Comparison of ENCODE assay signal across 21 cellular contexts in the genomic region with DNA sequence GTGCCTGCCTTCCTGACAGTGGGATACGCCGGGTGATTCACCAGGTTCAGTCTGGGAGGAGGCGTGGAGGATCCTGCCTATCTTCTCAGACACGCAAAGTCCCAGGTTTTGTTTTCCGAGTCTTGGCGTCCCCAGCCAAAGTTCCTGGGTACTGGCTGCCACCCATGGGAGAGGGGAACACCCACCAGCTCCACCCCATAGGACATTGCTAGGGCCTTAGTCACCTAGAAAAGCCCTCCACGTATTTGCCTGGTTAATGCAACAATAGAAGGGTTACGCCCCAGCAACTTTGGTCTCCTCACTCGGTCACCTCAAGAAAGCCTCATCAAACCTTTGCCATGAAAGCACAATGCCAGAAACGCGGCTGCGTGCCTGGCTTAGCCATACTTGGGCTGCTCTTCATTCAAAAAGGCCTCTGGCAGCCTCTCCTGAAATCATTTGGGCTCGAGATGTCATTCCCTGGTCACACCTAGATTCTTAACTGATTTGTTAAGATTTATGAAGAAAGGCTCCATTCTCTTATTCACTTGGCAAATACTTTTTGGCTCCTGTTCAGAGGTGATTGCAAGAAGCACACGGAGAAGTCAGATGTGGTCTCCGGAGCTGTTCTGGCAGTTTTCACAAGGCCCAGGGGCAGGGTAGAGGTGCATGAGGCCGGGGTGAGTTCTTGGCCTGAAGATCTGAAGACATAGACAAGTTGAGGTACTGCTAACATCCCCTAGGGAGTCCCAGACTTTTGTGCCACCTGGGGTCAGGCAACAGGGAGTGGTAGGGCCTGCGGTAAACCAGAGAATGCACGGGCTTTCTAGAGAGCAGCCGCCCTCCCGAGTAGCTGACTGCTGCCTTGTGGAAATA. TPM values are rescaled to one million over a fixed set of nuclear protein-coding genes. Genes with fewer than 3 reads are reported as not detected.
DNase-seq lines count a peak whose midpoint lies in the region; ATAC-seq and TF ChIP-seq lines count a peak whose summit lies in the region.
"Had no signal": no experiment of that assay in that cellular context is flagged by ENCODE, and none has a peak within 500 bp of the region (broad histone marks: within the 10 kb centered on the region; RNA-seq: fewer than 3 reads in every experiment).

No MANE protein-coding gene starts in this region.

- BruUV-seq in HCT116 (replicated peaks; lab: Mats Ljungman, UMichigan): TSS peak; percentile 92

- peaks cover 13% of the 10 kb centered on the region for H3K4me1 Mint-ChIP-seq in endodermal cell
- H3K4me1 Mint-ChIP-seq: memory B cell, nephron progenitor cell, T-helper 17 cell had no signal

- H3K27ac ChIP-seq in HCT116 (ENCODE audit: low read depth, low read length) (peak overlapping the region; percentile 56), SJSA1 (peak overlapping the region; percentile 32; the same call in 1 of the 2 replicates), thyroid gland (peak overlapping the region; percentile 46 to 84 (median 52)), right lobe of liver (no peak overlapping the region), endodermal cell (ENCODE audit: low read depth, low read length) (no peak overlapping the region)

- POLR2A ChIA-PET in HCT116 (lab: Charles Lee): no interaction called here

- WGBS in thyroid gland, 2 donors: 52 to 58% methylated on average over 18 to 20 of the region's 20 CpGs
- WGBS in right lobe of liver (ENCODE audit: insufficient coverage, low coverage, low lambda C conversion rate, missing lambda C conversion rate): 73% methylated on average over 11 of the region's 20 CpGs
- WGBS in endodermal cell (ENCODE audit: insufficient coverage in 1 of 2, insufficient read length in 1 of 2), 2 experiments: 90 to 91% methylated on average over 16 to 20 of the region's 20 CpGs

- intact Hi-C loops in HCT116 (cut with micrococcal nuclease): loop anchor here (2.0 kb wide), 1 partner anchor 56 kb away; no protein-coding TSS in a partner anchor
- intact Hi-C loops in thyroid gland (cut with DNase I): no loop called here
- intact Hi-C loops in right lobe of liver (cut with DNase I): no loop called here

- ATAC-seq in HCT116: peak; percentile 90
- ATAC-seq in right lobe of liver: no peak
- ATAC-seq: activated CD4-positive, CD25-positive, alpha-beta regulatory T cell treated with anti-CD3 and anti-CD28 coated beads, Interleukin-2, amount 50 U/mL, for 24 hours; T-helper 17 cell had no signal

- H3K9me3 Mint-ChIP-seq in endodermal cell: peaks cover 3% of the 10 kb centered on the region
- H3K9me3 Mint-ChIP-seq: HFFc6, memory B cell, nephron progenitor cell had no signal

- no peak overlapping the region for H3K27ac Mint-ChIP-seq in endodermal cell
- H3K27ac Mint-ChIP-seq: HFFc6, memory B cell, nephron progenitor cell, T-helper 17 cell had no signal

- H3K27me3 ChIP-seq in HCT116 (ENCODE audit: insufficient read depth, low read length): no peaks in the 10 kb centered on the region
- 0 out of 2 replicates have a peak, but pooled peaks cover 5% of the 10 kb centered on the region for H3K27me3 ChIP-seq in SJSA1 (replicated peaks)
- no peaks in the 10 kb centered on the region for H3K27me3 ChIP-seq in thyroid gland
- H3K27me3 ChIP-seq in right lobe of liver: no peaks in the 10 kb centered on the region
- H3K27me3 ChIP-seq in endodermal cell (ENCODE audit: control insufficient read depth, insufficient read depth, low read length, poor library complexity, severe bottlenecking): peaks cover 6% of the 10 kb centered on the region

- DNase-seq in HCT116 (ENCODE audit: low read depth, low spot score) (peak; percentile 73), SJSA1 (ENCODE audit: low read depth in 1 of 2, low spot score in 2 of 2) (peak; percentile 4 to 53), iPS-NIHi11 (ENCODE audit: low spot score) (peak; percentile 15), thyroid gland (peak; percentile 74 to 80), NCI-H1048 (lab: John Stamatoyannopoulos, UW) (no peak), right lobe of liver (no peak), endodermal cell (no peak)
- no peak for DNase-seq in activated CD8-positive, alpha-beta memory T cell treated with anti-CD3 and anti-CD28 coated beads for 24 hours
- DNase-seq: activated effector memory CD4-positive, alpha-beta T cell treated with Interleukin-2 at 50 U/mL for 16 hours; amniotic stem cell; BE2C; HFFc6; KBM-7; NCI-H1105; NCI-H2171 treated with DMSO at 0.1 percent for 48 hours; nephron progenitor cell; Right ventricle myocardium superior; substantia nigra; T-helper 17 cell had no signal

- no peaks in the 10 kb centered on the region for H3K9me3 ChIP-seq in HCT116 (ENCODE audit: control insufficient read depth in 1 of 2, insufficient read depth in 1 of 2, low read depth in 1 of 2, low read length in 2 of 2)
- no peaks in the 10 kb centered on the region for H3K9me3 ChIP-seq in SJSA1 (replicated peaks)
- H3K9me3 ChIP-seq in thyroid gland: no peaks in the 10 kb centered on the region
- no peaks in the 10 kb centered on the region for H3K9me3 ChIP-seq in right lobe of liver
- no peaks in the 10 kb centered on the region for H3K9me3 ChIP-seq in endodermal cell (ENCODE audit: control insufficient read depth, low read length)
- H3K9me3 ChIP-seq: BE2C had no signal

- H3K36me3 Mint-ChIP-seq in endodermal cell (ENCODE audit: low read depth): no peaks in the 10 kb centered on the region
- H3K36me3 Mint-ChIP-seq: memory B cell had no signal

- H4K20me1 ChIP-seq in HCT116 (ENCODE audit: insufficient read depth): no peaks in the 10 kb centered on the region

- H3K4me1 ChIP-seq in HCT116 (ENCODE audit: control insufficient read depth in 1 of 2, insufficient read depth in 2 of 2, low read length in 2 of 2): peaks cover 13 to 27% of the 10 kb centered on the region in 2 experiments
- peaks cover 5% of the 10 kb centered on the region for H3K4me1 ChIP-seq in SJSA1 (replicated peaks)
- peaks cover 21 to 35% of the 10 kb centered on the region in 2 donors for H3K4me1 ChIP-seq in thyroid gland
- no peaks in the 10 kb centered on the region for H3K4me1 ChIP-seq in right lobe of liver
- peaks cover 5% of the 10 kb centered on the region for H3K4me1 ChIP-seq in endodermal cell (ENCODE audit: control insufficient read depth, insufficient read depth, low read length)
- H3K4me1 ChIP-seq: BE2C had no signal

- CTCF ChIA-PET in HCT116 (lab: Charles Lee): no interaction called here

- peak overlapping the region; percentile 85 for H3K4me2 ChIP-seq in HCT116 (ENCODE audit: low read length)

- H3K36me3 ChIP-seq in HCT116 (ENCODE audit: control insufficient read depth in 1 of 2, insufficient read depth in 2 of 2, low read length in 2 of 2): no peaks in the 10 kb centered on the region
- H3K36me3 ChIP-seq in SJSA1: no peaks in the 10 kb centered on the region
- no peaks in the 10 kb centered on the region for H3K36me3 ChIP-seq in thyroid gland
- no peaks in the 10 kb centered on the region for H3K36me3 ChIP-seq in right lobe of liver
- no peaks in the 10 kb centered on the region for H3K36me3 ChIP-seq in endodermal cell (ENCODE audit: control insufficient read depth, insufficient read depth, low read length)
- H3K36me3 ChIP-seq: BE2C had no signal

- H3K9ac ChIP-seq in HCT116 (ENCODE audit: low read length) (peak overlapping the region; percentile 51), endodermal cell (ENCODE audit: extremely low read depth, low read length, poor library complexity, severe bottlenecking) (no peak overlapping the region)

- peak overlapping the region; percentile 85 for H2AFZ ChIP-seq in HCT116 (ENCODE audit: low read depth, low read length, poor library complexity, severe bottlenecking)

- H3K4me3 ChIP-seq in HCT116 (replicated peaks in 1 of 2; ENCODE audit: low read depth in 1 of 2, low read length in 2 of 2) (peak overlapping the region; percentile 22 to 54), SJSA1 (no peak overlapping the region), thyroid gland (replicated peaks in 1 of 3) (no peak overlapping the region), right lobe of liver (no peak overlapping the region), endodermal cell (ENCODE audit: low read length) (no peak overlapping the region)

- TF ChIP-seq POLR2A in HCT116 (IDR thresholded peaks at IDR 0.05; ENCODE audit: borderline replicate concordance, extremely low read depth, insufficient read depth, insufficient read length): no peak
- TF ChIP-seq POLR2A in thyroid gland (IDR thresholded peaks at IDR 0.05): no peak
- no peak for TF ChIP-seq POLR2A in right lobe of liver (IDR thresholded peaks at IDR 0.05)

- no peaks in the 10 kb centered on the region for H3K9me2 ChIP-seq in HCT116 (ENCODE audit: insufficient read depth)

- H3K79me2 ChIP-seq in HCT116 (ENCODE audit: insufficient read depth, low read length): no peaks in the 10 kb centered on the region

- no peak overlapping the region for H3K4me3 Mint-ChIP-seq in endodermal cell
- H3K4me3 Mint-ChIP-seq: HFFc6, memory B cell, nephron progenitor cell, T-helper 17 cell had no signal

- TF ChIP-seq CTCF in HCT116 (IDR thresholded peaks at IDR 0.05 in 2 of 3, conservative IDR thresholded peaks at IDR 0.05 in 1 of 3; ENCODE audit: borderline replicate concordance in 1 of 3, insufficient read depth in 1 of 3, low read depth in 2 of 3, low read length in 2 of 3) (no peak), thyroid gland (IDR thresholded peaks at IDR 0.05) (no peak), right lobe of liver (IDR thresholded peaks at IDR 0.05) (no peak), endodermal cell (conservative IDR thresholded peaks at IDR 0.05) (no peak)

- peaks cover 30% of the 10 kb centered on the region for H3K27me3 Mint-ChIP-seq in endodermal cell (ENCODE audit: insufficient read depth)

- no peak; the same call in 1 of the 2 replicates for TF ChIP-seq RAD21 in HCT116 (IDR thresholded peaks at IDR 0.05; ENCODE audit: low read depth)

- RAD21 ChIA-PET in HCT116 (lab: Charles Lee; ENCODE audit: low non-redundant PET in 1 of 2, low total read pairs in 2 of 2, uncharacterized antibody in 2 of 2, unreplicated experiment in 2 of 2): interaction anchor here in 1 of 2 experiments (0.5 kb wide), 1 partner anchor 41 kb away, joined by 3 read pairs; no protein-coding TSS in a partner anchor

TF ChIP-seq in HCT116, 20 proteins besides CTCF, POLR2A, EP300 and RAD21 (continues in another document):
- no peak for TF ChIP-seq SRF (IDR thresholded peaks at IDR 0.05; ENCODE audit: low read depth)
- TF ChIP-seq ELF1 (IDR thresholded peaks at IDR 0.05; ENCODE audit: borderline replicate concordance, low read depth): no peak
- TF ChIP-seq FOSL1 (IDR thresholded peaks at IDR 0.05; ENCODE audit: low read depth): peak; percentile 75
- TF ChIP-seq JUND (IDR thresholded peaks at IDR 0.05): peak; percentile 60; the same call in 1 of the 2 replicates
- TF ChIP-seq, protein P1, sequence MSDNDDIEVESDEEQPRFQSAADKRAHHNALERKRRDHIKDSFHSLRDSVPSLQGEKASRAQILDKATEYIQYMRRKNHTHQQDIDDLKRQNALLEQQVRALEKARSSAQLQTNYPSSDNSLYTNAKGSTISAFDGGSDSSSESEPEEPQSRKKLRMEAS (IDR thresholded peaks at IDR 0.05): peak; percentile 12; the same call in 1 of the 2 replicates

RNA-seq across cellular contexts. Expression of gene ZNF133, which starts 35.5 kb away (rescaled TPM):
- total RNA-seq in HCT116 (2021; ENCODE audit: unreplicated experiment) (9.3 TPM), thyroid gland (10 to 100 TPM; 14.8 to 17.3 (median 15.9) TPM), right lobe of liver (1 to 10 TPM; 2.5 to 6.1 (median 4.8) TPM), endodermal cell (10 to 100 TPM; 16.7 to 22.9 TPM)
- 9.3 TPM in 2 replicates for polyA plus RNA-seq in HCT116 (2012)
- 8.9 and 9.7 TPM in 2 replicates for total RNA-seq in SJSA1 (2014; rRNA removed; shearing (Covaris generic))
- 13.5 TPM for polyA plus RNA-seq in endodermal cell (2013, experiment 1 of 2)
- polyA plus RNA-seq in endodermal cell (2013, experiment 2 of 2): 14.1 TPM

Comparison
In these comparisons a context has a peak if more than half of its experiments do, and no peak if none do; other contexts are left out.
1. DNase-seq: peak in HCT116 (single experiment), SJSA1 (2 of 2), iPS-NIHi11 (single experiment) and thyroid gland (2 of 2); none in NCI-H1048 (single experiment), right lobe of liver (0 of 3), activated CD8-positive, alpha-beta memory T cell treated with anti-CD3 and anti-CD28 coated beads for 24 hours (single experiment) and endodermal cell (single experiment).
2. H3K27ac ChIP-seq: peak in HCT116 (single experiment), SJSA1 (single experiment) and thyroid gland (3 of 3); none in right lobe of liver (0 of 3) and endodermal cell (single experiment).
3. H3K4me3 ChIP-seq: peak in HCT116 (2 of 2); none in SJSA1 (single experiment), thyroid gland (0 of 3), right lobe of liver (0 of 3) and endodermal cell (single experiment).